In the genomic region with DNA sequence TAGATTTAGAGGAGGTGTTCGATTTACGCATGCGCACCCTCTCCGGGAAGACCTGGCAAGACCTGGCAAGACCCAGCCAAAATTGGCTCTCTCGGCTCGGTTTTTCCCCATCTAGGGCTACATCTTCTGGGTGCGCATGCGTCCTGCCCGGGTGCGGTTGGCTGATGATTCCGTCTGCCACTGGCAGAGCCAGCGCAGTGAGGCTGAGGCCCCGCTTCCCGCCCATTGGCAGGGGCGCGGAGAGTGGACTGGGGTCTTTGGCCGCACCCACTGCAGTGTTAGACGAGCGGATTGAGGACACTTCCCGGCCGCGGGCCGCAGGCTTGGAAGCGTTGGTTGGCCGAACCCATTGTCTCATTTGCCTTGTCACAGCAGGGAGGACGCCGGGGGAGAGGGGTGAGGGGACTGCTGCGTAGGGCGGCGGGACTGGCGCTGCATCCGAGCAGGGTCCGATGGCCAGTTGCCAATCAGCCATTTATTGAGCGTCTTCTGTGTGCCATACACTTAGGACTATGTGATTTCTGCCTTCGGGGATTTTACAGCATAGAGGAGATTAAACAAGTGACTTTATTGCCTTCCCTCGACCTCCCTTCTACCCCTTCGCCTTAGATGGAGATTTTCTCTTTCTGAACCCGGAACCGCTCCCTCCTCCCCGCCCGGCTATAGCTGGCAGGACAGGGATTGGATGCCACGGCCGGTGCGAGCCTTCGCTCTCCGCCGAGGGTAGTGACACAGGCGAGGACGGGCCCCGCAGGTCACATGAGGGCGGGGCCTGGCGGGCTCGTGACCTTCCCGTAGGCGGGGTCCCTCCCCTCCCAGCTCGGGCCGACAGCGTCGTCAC, we compare ENCODE assay signal across 8 cellular contexts. TPM values are rescaled to one million over a fixed set of nuclear protein-coding genes. Genes with fewer than 3 reads are reported as not detected.
A peak's percentile ranks its signal among the peaks of the same experiment; 100 is the strongest.
DNase-seq lines count a peak whose midpoint lies in the region; ATAC-seq, FAIRE-seq and TF ChIP-seq lines count a peak whose summit lies in the region.

No MANE protein-coding gene starts in this region.

- intact Hi-C loops in endothelial cell of umbilical vein (cut with micrococcal nuclease), result loop anchor here (1.0 to 2.0 kb wide), 5 partner anchors 43 to 151 kb away; a partner anchor contains a TSS

- no peaks in the 10 kb centered on the region for H3K9me2 ChIP-seq in OCI-LY1 (ENCODE audit: low read depth, low read length)

- H3K9ac ChIP-seq in OCI-LY1 (ENCODE audit: low read length) (peak overlapping the region; percentile 82), endothelial cell of umbilical vein (replicated peaks; ENCODE audit: extremely low read depth, insufficient read depth, low read length) (peak overlapping the region; percentile 62)

- peak; percentile 72 for ATAC-seq in GM21526 (IDR thresholded peaks at IDR 0.05; ENCODE audit: low FRiP score, unreplicated experiment)

- no peaks in the 10 kb centered on the region for H3K36me3 Mint-ChIP-seq in mesothelial cell of epicardium

- H3F3A ChIP-seq in OCI-LY1 (ENCODE audit: insufficient read depth, low read length), result no peaks in the 10 kb centered on the region

- H3K9me3 Mint-ChIP-seq in mesothelial cell of epicardium, result no peaks in the 10 kb centered on the region

- DNase-seq in DMS 273 (lab: John Stamatoyannopoulos, UW; ENCODE audit: unreplicated experiment) (peak; percentile 100), HuH-7.5 (ENCODE audit: low spot score) (peak; percentile 95), activated T-cell treated with anti-CD3 and anti-CD28 coated beads for 1 hour (ENCODE audit: low read depth) (peak; percentile 94), endothelial cell of umbilical vein (ENCODE audit: low read depth, low spot score) (peak; percentile 95), mesothelial cell of epicardium (ENCODE audit: low spot score in 2 of 2, unreplicated experiment in 2 of 2) (peak; percentile 85 to 92)
- peak; percentile 88 to 94 for DNase-seq in stimulated activated CD8-positive, alpha-beta memory T cell treated with anti-CD3 and anti-CD28 coated beads, Interleukin-15, amount 100 ng/mL, for 4 hours (ENCODE audit: low read depth in 2 of 2)

- peak overlapping the region; percentile 85 for H3K4me2 ChIP-seq in OCI-LY1 (ENCODE audit: low read length)
- peak overlapping the region; percentile 93 for H3K4me2 ChIP-seq in endothelial cell of umbilical vein (ENCODE audit: insufficient read depth, low read length)

- H3K27ac ChIP-seq in OCI-LY1 (ENCODE audit: low read depth, low read length, poor library complexity, severe bottlenecking) (peak overlapping the region; percentile 92), endothelial cell of umbilical vein (ENCODE audit: insufficient read depth, low read depth, low read length) (peak overlapping the region; percentile 80)

- dilution Hi-C loops in endothelial cell of umbilical vein (cut with MboI; ENCODE audit: extremely low pct_ligation_motif_present, low sequenced_read_pairs), result no loop called here

- peaks cover 10% of the 10 kb centered on the region for H3K4me1 ChIP-seq in OCI-LY1 (ENCODE audit: insufficient read depth, low read length, severe bottlenecking)
- H3K4me1 ChIP-seq in endothelial cell of umbilical vein (ENCODE audit: control insufficient read depth, extremely low read depth, insufficient read depth, low read length), result peaks cover 11% of the 10 kb centered on the region

- no peaks in the 10 kb centered on the region for H3K27me3 Mint-ChIP-seq in mesothelial cell of epicardium (ENCODE audit: low read depth)

- H3K9me3 ChIP-seq in OCI-LY1 (ENCODE audit: low read length) (no peaks in the 10 kb centered on the region), endothelial cell of umbilical vein (replicated peaks; ENCODE audit: control insufficient read depth, insufficient read depth, low read length) (no peaks in the 10 kb centered on the region)

- POLR2A ChIA-PET in endothelial cell of umbilical vein (lab: Charles Lee), result interaction anchor here (0.6 to 0.8 kb wide), 2 partner anchors 48 to 133 kb away, joined by 4 read pairs; no protein-coding TSS in a partner anchor

- peaks cover 12% of the 10 kb centered on the region for H3K4me1 Mint-ChIP-seq in mesothelial cell of epicardium

- H3K27me3 ChIP-seq in OCI-LY1 (ENCODE audit: insufficient read depth, low read length), result no peaks in the 10 kb centered on the region
- H3K27me3 ChIP-seq in endothelial cell of umbilical vein (ENCODE audit: control insufficient read depth in 2 of 2, insufficient read depth in 2 of 2, low read length in 2 of 2), result peaks cover 6 to 10% of the 10 kb centered on the region in 2 experiments

- H3K9me1 ChIP-seq in endothelial cell of umbilical vein (replicated peaks; ENCODE audit: control insufficient read depth, extremely low read depth, insufficient read depth, low read length), result no peaks in the 10 kb centered on the region

- peak; percentile 99 for FAIRE-seq in endothelial cell of umbilical vein (lab: Jason Lieb, UNC)

- H3K36me3 ChIP-seq in OCI-LY1 (ENCODE audit: insufficient read depth, low read length), result no peaks in the 10 kb centered on the region
- no peaks in the 10 kb centered on the region for H3K36me3 ChIP-seq in endothelial cell of umbilical vein (ENCODE audit: control insufficient read depth in 2 of 2, extremely low read depth in 1 of 2, insufficient read depth in 2 of 2, low read length in 2 of 2)

- H2AFZ ChIP-seq in OCI-LY1 (ENCODE audit: low read length), result no peak overlapping the region
- peak overlapping the region; percentile 85 for H2AFZ ChIP-seq in endothelial cell of umbilical vein (ENCODE audit: low read depth, low read length)

- H3K27ac Mint-ChIP-seq in mesothelial cell of epicardium, result peak overlapping the region; percentile 93

- H3K4me3 Mint-ChIP-seq in mesothelial cell of epicardium, result peak overlapping the region; percentile 77

- CTCF ChIA-PET in endothelial cell of umbilical vein (lab: Charles Lee), result interaction anchor here (0.7 to 3.2 kb wide), 15 partner anchors 8 to 153 kb away, joined by 3 to 32 read pairs (median 4); a partner anchor contains a TSS

- H3K4me3 ChIP-seq in OCI-LY1 (ENCODE audit: low read depth, low read length, poor library complexity, severe bottlenecking) (peak overlapping the region; percentile 66), endothelial cell of umbilical vein (replicated peaks in 1 of 3; ENCODE audit: insufficient read depth in 1 of 3, low read depth in 1 of 3, low read length in 3 of 3) (peak overlapping the region; percentile 11 to 73 (median 31))

- H4K20me1 ChIP-seq in OCI-LY1 (ENCODE audit: insufficient read depth, low read length), result no peaks in the 10 kb centered on the region
- H4K20me1 ChIP-seq in endothelial cell of umbilical vein (replicated peaks; ENCODE audit: control insufficient read depth, extremely low read depth, insufficient read depth, low read length), result no peaks in the 10 kb centered on the region

- TF ChIP-seq CTCF in OCI-LY1 (IDR thresholded peaks at IDR 0.05; ENCODE audit: low read length), result no peak
- no peak for TF ChIP-seq CTCF in endothelial cell of umbilical vein (IDR thresholded peaks at IDR 0.05; ENCODE audit: extremely low read depth in 1 of 2, insufficient read depth in 1 of 2, low read depth in 1 of 2, low read length in 2 of 2)
- no peak for TF ChIP-seq CTCF in mesothelial cell of epicardium (IDR thresholded peaks at IDR 0.05; ENCODE audit: unreplicated experiment)

- BruUV-seq in endothelial cell of umbilical vein (replicated peaks; lab: Mats Ljungman, UMichigan), result TSS peak; percentile 93

- H3K79me2 ChIP-seq in OCI-LY1 (ENCODE audit: insufficient read depth, low read length) (no peaks in the 10 kb centered on the region), endothelial cell of umbilical vein (ENCODE audit: control insufficient read depth, insufficient read depth, low read length) (no peaks in the 10 kb centered on the region)

- TF ChIP-seq POLR2A in endothelial cell of umbilical vein (IDR thresholded peaks at IDR 0.05; ENCODE audit: low read depth, low read length), result peak; percentile 80

TF ChIP-seq in endothelial cell of umbilical vein, 7 proteins besides CTCF, POLR2A, EP300 and RAD21:
- TF ChIP-seq MYC (IDR thresholded peaks at IDR 0.05; ENCODE audit: low read depth, low read length), result peak; percentile 34
- TF ChIP-seq, protein P1, sequence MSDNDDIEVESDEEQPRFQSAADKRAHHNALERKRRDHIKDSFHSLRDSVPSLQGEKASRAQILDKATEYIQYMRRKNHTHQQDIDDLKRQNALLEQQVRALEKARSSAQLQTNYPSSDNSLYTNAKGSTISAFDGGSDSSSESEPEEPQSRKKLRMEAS (IDR thresholded peaks at IDR 0.05; ENCODE audit: insufficient read depth, insufficient read length), result peak; percentile 97
- TF ChIP-seq POLR2AphosphoS5 (IDR thresholded peaks at IDR 0.05; ENCODE audit: insufficient read depth, low read depth, low read length), result peak; percentile 86
- no peak for TF ChIP-seq FOS (IDR thresholded peaks at IDR 0.05; ENCODE audit: borderline replicate concordance, insufficient read depth, low read length)
- TF ChIP-seq GATA2 (IDR thresholded peaks at IDR 0.05; ENCODE audit: insufficient read depth, insufficient read length, low read depth, low read length), result no peak
- no peak for TF ChIP-seq JUN (IDR thresholded peaks at IDR 0.05; ENCODE audit: borderline replicate concordance, insufficient read depth, insufficient read length, low read depth)
- no peak for TF ChIP-seq EZH2 (IDR thresholded peaks at IDR 0.05; ENCODE audit: borderline replicate concordance, low read depth, low read length, severe bottlenecking)

RNA-seq across cellular contexts. Expression of a gene that starts 43.7 kb away (rescaled TPM):
- total RNA-seq in endothelial cell of umbilical vein, result 52.2 and 57.3 TPM in 2 replicates
- polyA plus RNA-seq in endothelial cell of umbilical vein, result 45.4 and 55.6 TPM in 2 replicates
- polyA plus RNA-seq in endothelial cell of umbilical vein (2011; cell fraction: cytosol; rRNA removed), result 22.7 and 25.9 TPM in 2 replicates
- 46.5 and 51.0 TPM in 2 replicates for polyA plus RNA-seq in endothelial cell of umbilical vein (2011; cell fraction: nucleus; rRNA removed)
- polyA plus RNA-seq in endothelial cell of umbilical vein (2012), result 22.7 and 25.8 TPM in 2 replicates
- polyA minus RNA-seq in endothelial cell of umbilical vein, result 21.9 and 28.3 TPM in 2 replicates
- 18.9 TPM for polyA minus RNA-seq in endothelial cell of umbilical vein (2011; cell fraction: cytosol; rRNA and poly(A)+ RNA removed)
- polyA minus RNA-seq in endothelial cell of umbilical vein (2011; cell fraction: nucleus; rRNA and poly(A)+ RNA removed), result 22.6 and 32.7 TPM in 2 replicates
- total RNA-seq in mesothelial cell of epicardium, result 37.4 to 40.9 TPM (median 37.8 TPM) in 3 replicates

Comparison
In these comparisons a context has a peak if more than half of its experiments do, and no peak if none do; other contexts are left out.
1. Peak in every context shown above with its lines: DNase-seq, ATAC-seq, H3K4me3 ChIP-seq and H3K27ac ChIP-seq.